In the genomic region with DNA sequence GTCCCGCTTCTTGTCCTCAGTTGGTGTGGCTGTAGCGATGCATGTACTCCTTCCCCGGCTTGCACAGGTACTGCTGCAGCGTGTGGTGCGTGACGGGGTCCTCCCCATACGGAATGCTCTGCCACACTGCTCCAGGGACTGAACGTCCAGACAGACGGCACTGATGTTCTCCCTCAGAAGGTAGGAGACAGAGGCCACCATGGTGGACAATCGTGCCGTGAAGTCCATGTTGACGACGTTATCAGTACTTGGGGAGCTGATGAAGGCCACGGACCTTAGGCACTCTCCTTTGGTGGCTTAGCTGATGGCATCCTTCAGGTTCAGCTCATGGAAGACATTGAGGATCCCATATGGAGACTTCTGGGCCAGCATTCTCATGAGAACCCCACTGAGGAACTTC, we compare ENCODE assay signal across 9 cellular contexts.
"Had no signal": no experiment of that assay in that cellular context is flagged by ENCODE, and none has a peak within 500 bp of the region (broad histone marks: within the 10 kb centered on the region; RNA-seq: fewer than 3 reads in every experiment).

No MANE protein-coding gene starts in this region.

- H3K4me1 ChIP-seq: HAP-1 had no signal

- DNase-seq: GM23248, GOT3, HFFc6, IMR-90, KG1 had no signal

- H3K9ac ChIP-seq: GM23248 had no signal

- H3K9me3 ChIP-seq: HAP-1 had no signal

- H3K4me3 ChIP-seq: GM23248, HAP-1, K562 had no signal

- H2AFZ ChIP-seq: GM23248 had no signal

- H3K36me3 ChIP-seq: HAP-1 had no signal

- FAIRE-seq: H54, HTR-8/SVneo, K562 had no signal

- H3K27ac ChIP-seq: GM23248 had no signal
